19 cellular contexts compared by ENCODE assay signal in the genomic region with DNA sequence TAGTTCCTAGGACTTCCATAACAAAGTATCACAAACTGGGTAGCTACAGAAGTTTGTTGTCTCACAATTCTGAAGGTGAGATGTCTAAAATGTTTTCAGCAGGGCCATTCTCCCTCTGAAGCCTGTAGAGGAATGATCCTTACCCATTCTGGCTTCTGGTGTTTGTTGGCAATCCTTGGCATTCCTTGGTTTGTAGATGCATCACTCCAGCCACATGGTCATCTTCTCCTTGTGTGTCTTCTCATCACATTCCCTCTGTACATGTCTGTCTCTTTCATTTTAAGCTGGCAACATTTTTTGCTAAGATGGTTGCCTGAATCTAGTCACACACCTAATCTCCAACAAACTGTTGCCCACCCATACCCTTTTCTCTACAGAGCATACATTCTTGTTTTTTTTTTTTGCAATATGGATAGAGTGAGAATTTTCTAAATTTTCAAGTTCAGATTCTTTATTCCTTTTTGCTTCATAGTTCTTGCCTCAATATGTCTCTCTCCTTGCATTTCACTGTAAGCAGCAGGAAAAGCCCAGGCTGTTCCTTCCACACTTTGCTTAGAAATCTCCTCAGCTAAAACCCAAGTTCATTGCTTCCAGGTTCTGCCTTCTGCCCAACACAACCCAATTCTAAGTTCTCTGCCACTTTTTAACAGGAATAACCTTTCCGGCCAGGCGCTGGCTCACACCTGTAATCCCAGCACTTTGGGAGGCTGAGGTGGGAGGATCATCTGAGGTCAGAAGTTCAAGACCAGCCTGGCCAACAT. TPM values are rescaled to one million over a fixed set of nuclear protein-coding genes. Genes with fewer than 3 reads are reported as not detected.
"Had no signal": no experiment of that assay in that cellular context is flagged by ENCODE, and none has a peak within 500 bp of the region (broad histone marks: within the 10 kb centered on the region; RNA-seq: fewer than 3 reads in every experiment).

No MANE protein-coding gene starts in this region.

- H3K4me3 ChIP-seq: ascending aorta, tibial nerve, vagina had no signal

- H3K27me3 ChIP-seq: ascending aorta, neutrophil, tibial nerve, vagina had no signal

- H3K27ac ChIP-seq: ascending aorta, neutrophil, tibial nerve, vagina had no signal

- H3K4me1 Mint-ChIP-seq: endodermal cell had no signal

- ATAC-seq: activated T-cell treated with anti-CD3 and anti-CD28 coated beads, Interleukin-2, amount 50 U/mL, for 4 hours; left lobe of liver; stimulated activated naive B cell treated with anti-CD40 and anti-IgM and Interleukin-4, amounts not matched to agents 10 μg/mL and 1 μg/mL and 100 μg/mL, for 72 hours had no signal

- H3K9me3 ChIP-seq: ascending aorta, neutrophil, tibial nerve, vagina had no signal

- DNase-seq: activated CD4-positive, alpha-beta T cell treated with anti-CD3 and anti-CD28 coated beads, Interleukin-2, amount 50 U/mL, for 48 hours; activated gamma-delta T cell; activated T-cell treated with anti-CD3 and anti-CD28 coated beads, Interleukin-2, amount 50 U/mL, for 4 hours; endodermal cell; erythroblast; naive B cell; retina; stimulated activated CD4-positive, alpha-beta T cell treated with anti-CD3 and anti-CD28 coated beads, Interleukin-2, amount 100 ng/mL, for 48 hours; stimulated activated naive B cell treated with anti-CD40 and anti-IgM and Interleukin-4, amounts not matched to agents 10 μg/mL and 1 μg/mL and 100 μg/mL, for 72 hours; substantia nigra; SW 1271 had no signal

- H3K27me3 Mint-ChIP-seq: naive B cell; stimulated activated naive B cell treated with anti-CD40 and anti-IgM and Interleukin-4, amounts not matched to agents 10 μg/mL and 1 μg/mL and 100 μg/mL, for 72 hours had no signal

- H3K9me3 Mint-ChIP-seq: activated T-cell treated with anti-CD3 and anti-CD28 coated beads, Interleukin-2, amount 50 U/mL, for 4 hours; endodermal cell; stimulated activated naive B cell treated with anti-CD40 and anti-IgM and Interleukin-4, amounts not matched to agents 10 μg/mL and 1 μg/mL and 100 μg/mL, for 72 hours had no signal

- H3K27ac Mint-ChIP-seq: endodermal cell; stimulated activated naive B cell treated with anti-CD40 and anti-IgM and Interleukin-4, amounts not matched to agents 10 μg/mL and 1 μg/mL and 100 μg/mL, for 72 hours had no signal

- H3K4me3 Mint-ChIP-seq: activated T-cell treated with anti-CD3 and anti-CD28 coated beads, Interleukin-2, amount 50 U/mL, for 4 hours; endodermal cell; naive B cell; stimulated activated naive B cell treated with anti-CD40 and anti-IgM and Interleukin-4, amounts not matched to agents 10 μg/mL and 1 μg/mL and 100 μg/mL, for 72 hours had no signal

RNA-seq across cellular contexts. Expression of a gene that starts 48.8 kb away (rescaled TPM):
- total RNA-seq: ascending aorta, bronchial epithelial cell, lung microvascular endothelial cell, skeletal muscle tissue had no signal
